ENCODE assay signal across 1 cellular context in genomic region chr3:19931767-19932188, GRCh38.
TF ChIP-seq lines count a peak whose summit lies in the region.

No MANE protein-coding gene starts in this region.

TF ChIP-seq in K562, 482 proteins besides CTCF, POLR2A, EP300 and RAD21 (continued from another document and continues in another):
- peak; percentile 61; the same call in 1 of the 2 replicates for TF ChIP-seq SOX6 (IDR thresholded peaks at IDR 0.05)
- TF ChIP-seq SMAD1 (IDR thresholded peaks at IDR 0.05; ENCODE audit: low read depth, low read length, partially characterized antibody), result no peak
- TF ChIP-seq JUND (IDR thresholded peaks at IDR 0.05; ENCODE audit: borderline replicate concordance, low read depth, low read length), result peak; percentile 84
- TF ChIP-seq JUND (tag; IDR thresholded peaks at IDR 0.05; ENCODE audit: borderline replicate concordance, low read depth, low read length), result peak; percentile 89; the same call in 2 of the 3 replicates
- TF ChIP-seq ZNF717 (CRISPR knock-in tag; IDR thresholded peaks at IDR 0.05), result no peak
- peak; percentile 53; the same call in 1 of the 2 replicates for TF ChIP-seq ZNF274 (IDR thresholded peaks at IDR 0.05; ENCODE audit: borderline replicate concordance, low read depth, low read length)
- no peak for TF ChIP-seq ZNF174 (CRISPR knock-in tag; IDR thresholded peaks at IDR 0.05)
- no peak for TF ChIP-seq ZNF586 (CRISPR knock-in tag; conservative IDR thresholded peaks at IDR 0.05)
- no peak for TF ChIP-seq RBFOX2 (IDR thresholded peaks at IDR 0.05; ENCODE audit: low read depth, low read length)
- TF ChIP-seq GATAD2B (IDR thresholded peaks at IDR 0.05; ENCODE audit: borderline replicate concordance), result 0 out of 2 replicates have a peak, but pooled peaks have one; percentile 11
- TF ChIP-seq ERF (CRISPR knock-in tag; IDR thresholded peaks at IDR 0.05), result no peak
- TF ChIP-seq RFX7 (CRISPR knock-in tag; IDR thresholded peaks at IDR 0.05), result no peak
- TF ChIP-seq SP2 (IDR thresholded peaks at IDR 0.05; ENCODE audit: extremely low read depth, low read depth, low read length, poor library complexity, severe bottlenecking), result no peak
- peak; percentile 37; the same call in 1 of the 2 replicates for TF ChIP-seq NKRF (IDR thresholded peaks at IDR 0.05; ENCODE audit: borderline replicate concordance)
- TF ChIP-seq ZNF79 (CRISPR knock-in tag; IDR thresholded peaks at IDR 0.05; ENCODE audit: low read depth), result no peak
- peak in 1 of 2 experiments; percentile 66; a peak in 2 of 4 replicates for TF ChIP-seq TRIM24 (IDR thresholded peaks at IDR 0.05)
- TF ChIP-seq BCL6 (CRISPR knock-in tag; IDR thresholded peaks at IDR 0.05), result no peak
- TF ChIP-seq E2F8 (IDR thresholded peaks at IDR 0.05; ENCODE audit: low read depth, partially characterized antibody), result no peak
- TF ChIP-seq KLF13 (tag; IDR thresholded peaks at IDR 0.05; ENCODE audit: borderline replicate concordance, low read depth), result no peak
- TF ChIP-seq PCBP2 (IDR thresholded peaks at IDR 0.05; ENCODE audit: low read depth, low read length, poor library complexity, severe bottlenecking), result no peak
- TF ChIP-seq FOXK1 (CRISPR knock-in tag; IDR thresholded peaks at IDR 0.05; ENCODE audit: borderline replicate concordance), result no peak
- no peak for TF ChIP-seq SMARCA5 (IDR thresholded peaks at IDR 0.05)
- no peak for TF ChIP-seq RBM14 (IDR thresholded peaks at IDR 0.05; ENCODE audit: borderline replicate concordance, insufficient read depth, low read depth, low read length)
- no peak for TF ChIP-seq ZNF354B (CRISPR knock-in tag; IDR thresholded peaks at IDR 0.05)
- TF ChIP-seq KAT8 (IDR thresholded peaks at IDR 0.05; ENCODE audit: low read depth), result no peak
- no peak for TF ChIP-seq MYBL2 (IDR thresholded peaks at IDR 0.05; ENCODE audit: low read depth)
- TF ChIP-seq MYBL2 (CRISPR knock-in tag; IDR thresholded peaks at IDR 0.05; ENCODE audit: borderline replicate concordance), result no peak
- TF ChIP-seq FOXO4 (CRISPR knock-in tag; IDR thresholded peaks at IDR 0.05), result no peak
- no peak for TF ChIP-seq GTF2B (IDR thresholded peaks at IDR 0.05; ENCODE audit: extremely low read depth, insufficient read length)
- TF ChIP-seq C11orf30 (IDR thresholded peaks at IDR 0.05; ENCODE audit: low read depth), result peak; percentile 97
- TF ChIP-seq CAMTA2 (CRISPR knock-in tag; conservative IDR thresholded peaks at IDR 0.05), result no peak
- no peak for TF ChIP-seq ZNF707 (CRISPR knock-in tag; conservative IDR thresholded peaks at IDR 0.05)
- no peak for TF ChIP-seq ZC3H11A (IDR thresholded peaks at IDR 0.05; ENCODE audit: low read depth, low read length)
- TF ChIP-seq TSHZ1 (CRISPR knock-in tag; IDR thresholded peaks at IDR 0.05), result no peak
- peak in 1 of 2 experiments; percentile 16; a peak in 1 of 4 replicates for TF ChIP-seq MAZ (CRISPR knock-in tag; conservative IDR thresholded peaks at IDR 0.05 in 1 of 2, IDR thresholded peaks at IDR 0.05 in 1 of 2)
- no peak for TF ChIP-seq ZNF551 (CRISPR knock-in tag; IDR thresholded peaks at IDR 0.05)
- no peak for TF ChIP-seq E4F1 (CRISPR knock-in tag; IDR thresholded peaks at IDR 0.05; ENCODE audit: borderline replicate concordance)
- TF ChIP-seq RBM34 (IDR thresholded peaks at IDR 0.05; ENCODE audit: borderline replicate concordance, insufficient read depth, low read length), result no peak
- TF ChIP-seq HOMEZ (CRISPR knock-in tag; IDR thresholded peaks at IDR 0.05), result no peak
- no peak for TF ChIP-seq HDAC3 (IDR thresholded peaks at IDR 0.05; ENCODE audit: borderline replicate concordance, partially characterized antibody)
- TF ChIP-seq ZNF583 (CRISPR knock-in tag; IDR thresholded peaks at IDR 0.05), result no peak
- no peak for TF ChIP-seq CHD4 (IDR thresholded peaks at IDR 0.05; ENCODE audit: insufficient read depth, insufficient replicate concordance, low read depth, low read length, poor library complexity, severe bottlenecking)
- no peak for TF ChIP-seq NCOA1 (IDR thresholded peaks at IDR 0.05; ENCODE audit: low read depth)
- TF ChIP-seq DLX4 (CRISPR knock-in tag; IDR thresholded peaks at IDR 0.05), result no peak
- TF ChIP-seq ZNF766 (CRISPR knock-in tag; conservative IDR thresholded peaks at IDR 0.05), result peak; percentile 92
- no peak for TF ChIP-seq ZZZ3 (IDR thresholded peaks at IDR 0.05)
- TF ChIP-seq RNF2 (IDR thresholded peaks at IDR 0.05), result no peak
- no peak for TF ChIP-seq ARID3B (CRISPR knock-in tag; IDR thresholded peaks at IDR 0.05; ENCODE audit: borderline replicate concordance)
- no peak for TF ChIP-seq TRIM28 (IDR thresholded peaks at IDR 0.05)
- TF ChIP-seq ZNF444 (CRISPR knock-in tag; IDR thresholded peaks at IDR 0.05), result no peak
- TF ChIP-seq CBX3 (IDR thresholded peaks at IDR 0.05; ENCODE audit: borderline replicate concordance in 1 of 2, low read length in 2 of 2), result no peak
- TF ChIP-seq PTBP1 (IDR thresholded peaks at IDR 0.05; ENCODE audit: low read depth, low read length), result no peak
- TF ChIP-seq HDAC6 (IDR thresholded peaks at IDR 0.05; ENCODE audit: low read depth, low read length), result no peak
- no peak for TF ChIP-seq PHB2 (IDR thresholded peaks at IDR 0.05; ENCODE audit: low read depth)
- peak; percentile 55 for TF ChIP-seq EP400 (IDR thresholded peaks at IDR 0.05)
- no peak for TF ChIP-seq FOXJ3 (CRISPR knock-in tag; IDR thresholded peaks at IDR 0.05)
